ENCODE assay signal across 1 cellular context in the genomic region with DNA sequence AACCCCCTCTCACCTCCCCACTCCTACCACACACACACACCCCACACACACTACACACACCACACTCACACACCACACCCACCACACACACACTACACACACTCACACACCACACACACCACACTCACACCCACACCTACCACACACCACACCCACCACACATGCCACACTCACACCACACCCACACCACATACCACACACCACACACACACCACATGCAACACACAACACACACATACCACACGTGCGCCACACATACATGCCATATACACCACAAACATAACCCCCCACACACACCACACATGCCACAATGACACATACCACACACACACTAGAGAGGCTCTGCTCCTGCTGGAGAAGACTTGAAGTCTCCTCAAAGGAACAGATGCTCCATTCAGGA.
TF ChIP-seq lines count a peak whose summit lies in the region.

No MANE protein-coding gene starts in this region.

TF ChIP-seq in H1, 55 proteins besides CTCF, POLR2A, EP300 and RAD21:
- TF ChIP-seq POU5F1 (IDR thresholded peaks at IDR 0.05; ENCODE audit: low read depth, low read length) = no peak
- no peak for TF ChIP-seq HDAC2 (IDR thresholded peaks at IDR 0.05; ENCODE audit: borderline replicate concordance in 1 of 2, low read depth in 2 of 2, low read length in 2 of 2)
- TF ChIP-seq SIX5 (IDR thresholded peaks at IDR 0.05; ENCODE audit: low read depth, low read length) = no peak
- no peak for TF ChIP-seq CBX8 (IDR thresholded peaks at IDR 0.05; ENCODE audit: borderline replicate concordance, low read depth, low read length)
- TF ChIP-seq, protein P1, sequence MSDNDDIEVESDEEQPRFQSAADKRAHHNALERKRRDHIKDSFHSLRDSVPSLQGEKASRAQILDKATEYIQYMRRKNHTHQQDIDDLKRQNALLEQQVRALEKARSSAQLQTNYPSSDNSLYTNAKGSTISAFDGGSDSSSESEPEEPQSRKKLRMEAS (IDR thresholded peaks at IDR 0.05) = no peak
- TF ChIP-seq GTF2F1 (IDR thresholded peaks at IDR 0.05; ENCODE audit: borderline replicate concordance, low read depth, low read length) = no peak
- no peak for TF ChIP-seq BRCA1 (IDR thresholded peaks at IDR 0.05; ENCODE audit: low read depth, low read length)
- no peak for TF ChIP-seq NRF1 (IDR thresholded peaks at IDR 0.05; ENCODE audit: low read depth, low read length)
